In genomic region chr7:106119719-106120118, GRCh38 we compare ENCODE assay signal across 17 cellular contexts.
"Had no signal": no experiment of that assay in that cellular context is flagged by ENCODE, and none has a peak within 500 bp of the region (broad histone marks: within the 10 kb centered on the region; RNA-seq: fewer than 3 reads in every experiment).

No MANE protein-coding gene starts in this region.

- H3K27ac ChIP-seq: adrenal gland, cardiac muscle cell, dorsolateral prefrontal cortex, hepatocyte had no signal

- H3K79me2 ChIP-seq: hepatocyte had no signal

- H3K4me1 ChIP-seq: adrenal gland had no signal

- ATAC-seq: mucosa of descending colon; naive thymus-derived CD8-positive, alpha-beta T cell had no signal

- H3K27me3 ChIP-seq: adrenal gland, cardiac muscle cell, dorsolateral prefrontal cortex, hepatocyte had no signal

- H3K9me3 Mint-ChIP-seq: activated CD4-positive, alpha-beta memory T cell treated with anti-CD3 and anti-CD28 coated beads, Interleukin-2, amount 10 ng/mL, durations not matched to agents 7 days and 5 days; activated T-cell treated with anti-CD3 and anti-CD28 coated beads, Interleukin-2, amount 50 U/mL, for 24 hours; naive thymus-derived CD8-positive, alpha-beta T cell had no signal

- H3K27ac Mint-ChIP-seq: activated CD4-positive, alpha-beta memory T cell treated with anti-CD3 and anti-CD28 coated beads, Interleukin-2, amount 10 ng/mL, durations not matched to agents 7 days and 5 days; activated T-cell treated with anti-CD3 and anti-CD28 coated beads, Interleukin-2, amount 50 U/mL, for 24 hours had no signal

- H3K4me3 Mint-ChIP-seq: activated CD4-positive, alpha-beta memory T cell treated with anti-CD3 and anti-CD28 coated beads, Interleukin-2, amount 10 ng/mL, durations not matched to agents 7 days and 5 days; activated T-cell treated with anti-CD3 and anti-CD28 coated beads, Interleukin-2, amount 50 U/mL, for 24 hours; naive thymus-derived CD8-positive, alpha-beta T cell had no signal

- H3K4me2 ChIP-seq: hepatocyte had no signal

- H3K4me3 ChIP-seq: adrenal gland, cardiac muscle cell, dorsolateral prefrontal cortex, hepatocyte, mucosa of descending colon had no signal

- H3K36me3 Mint-ChIP-seq: naive thymus-derived CD8-positive, alpha-beta T cell had no signal

- H3K36me3 ChIP-seq: adrenal gland, cardiac muscle cell had no signal

- H3K9me3 ChIP-seq: adrenal gland, mucosa of descending colon had no signal

- H3K27me3 Mint-ChIP-seq: activated T-cell treated with anti-CD3 and anti-CD28 coated beads, Interleukin-2, amount 50 U/mL, for 24 hours; naive thymus-derived CD8-positive, alpha-beta T cell had no signal

- DNase-seq: activated CD4-positive, alpha-beta memory T cell treated with anti-CD3 and anti-CD28 coated beads, Interleukin-2, amount 10 ng/mL, durations not matched to agents 7 days and 5 days; activated naive CD4-positive, alpha-beta T cell treated with anti-CD3 and anti-CD28 coated beads, Interleukin-2, amount 50 U/mL, for 16 hours; activated T-cell treated with anti-CD3 and anti-CD28 coated beads, Interleukin-2, amount 50 U/mL, for 24 hours; adrenal gland; dorsolateral prefrontal cortex; islet precursor cell; mammary epithelial cell; mucosa of descending colon; naive thymus-derived CD8-positive, alpha-beta T cell; posterior cingulate gyrus; small intestine; stimulated activated CD4-positive, alpha-beta T cell treated with anti-CD3 and anti-CD28 coated beads, Interleukin-4, amount 100 ng/mL, for 24 hours; stimulated activated naive CD4-positive, alpha-beta T cell treated with Interleukin-2 at 50 U/mL for 16 hours; T-helper 9 cell; trophoblast cell had no signal

- H2AFZ ChIP-seq: hepatocyte had no signal
